In genomic region chr6:130245267-130245666, GRCh38 we compare ENCODE assay signal across 12 cellular contexts. TPM values are rescaled to one million over a fixed set of nuclear protein-coding genes. Genes with fewer than 3 reads are reported as not detected.
"Had no signal": no experiment of that assay in that cellular context is flagged by ENCODE, and none has a peak within 500 bp of the region (broad histone marks: within the 10 kb centered on the region; RNA-seq: fewer than 3 reads in every experiment).

No MANE protein-coding gene starts in this region.

- H2AFZ ChIP-seq: GM23248, GM23338 had no signal

- H3K9me3 ChIP-seq: HAP-1 had no signal

- H3K4me3 ChIP-seq: GM23248, GM23338, HAP-1 had no signal

- FAIRE-seq: H1, H54 had no signal

- H3K4me2 ChIP-seq: GM23338 had no signal

- DNase-seq: GM23248, GOT3, H7, H9, HCEC 1CT, HFFc6 had no signal

- H3K4me1 ChIP-seq: HAP-1 had no signal

- H3K27ac ChIP-seq: GM23248 had no signal

- ATAC-seq: GM23338, HCT116 had no signal

- H3K9ac ChIP-seq: GM23248 had no signal

- H3K36me3 ChIP-seq: HAP-1 had no signal

RNA-seq across cellular contexts. Expression of gene SAMD3, which starts 22.5 kb away (rescaled TPM):
- total RNA-seq: H4 had no signal
